ENCODE assay signal across 20 cellular contexts in the genomic region with DNA sequence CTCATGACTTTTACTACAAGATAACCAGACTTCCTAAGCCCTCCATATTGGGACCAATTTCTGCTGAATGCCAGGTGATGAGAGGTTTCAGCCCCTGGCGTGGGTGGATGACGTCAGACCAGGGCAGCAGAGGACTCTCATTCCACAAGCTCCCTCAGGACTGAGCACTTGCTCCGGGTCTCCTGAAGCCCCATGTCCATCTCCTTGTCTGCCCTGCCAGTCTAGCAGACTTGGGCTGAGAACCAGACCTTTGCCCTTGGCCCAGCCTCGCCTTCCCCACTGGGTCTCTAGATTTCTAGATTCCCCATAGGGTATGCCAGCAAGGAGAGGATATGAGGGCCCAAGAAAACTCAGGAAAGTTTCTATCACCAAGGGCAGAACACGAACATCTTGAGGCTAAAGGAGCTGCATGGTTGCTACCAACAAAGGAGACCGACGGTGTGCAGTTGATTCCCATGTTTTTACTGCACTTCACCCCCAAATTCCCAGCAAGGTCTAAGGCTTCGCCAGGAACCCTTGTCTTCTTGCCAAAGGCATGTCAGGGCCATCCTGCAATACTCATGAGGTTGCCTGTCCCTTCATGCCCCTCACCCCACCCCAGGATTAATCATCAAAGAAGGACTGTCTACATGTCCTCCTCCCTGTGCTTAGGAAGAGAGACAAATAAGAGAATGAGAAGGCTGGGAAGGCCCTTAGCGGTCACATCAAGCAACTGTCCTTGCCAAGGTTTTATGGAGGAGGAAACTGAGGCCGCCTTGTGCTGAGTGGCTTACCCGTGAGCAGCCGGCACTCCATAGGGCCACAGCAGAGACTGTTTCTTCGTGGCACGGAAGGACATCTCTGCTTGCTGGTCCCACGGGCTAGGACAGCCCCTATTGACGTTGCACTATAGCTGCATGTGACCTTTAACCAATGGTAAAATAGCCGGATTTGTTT.
DNase-seq lines count a peak whose midpoint lies in the region; ATAC-seq and TF ChIP-seq lines count a peak whose summit lies in the region.
"Had no signal": no experiment of that assay in that cellular context is flagged by ENCODE, and none has a peak within 500 bp of the region (broad histone marks: within the 10 kb centered on the region; RNA-seq: fewer than 3 reads in every experiment).

No MANE protein-coding gene starts in this region.

- intact Hi-C loops in cardiac septum (cut with DNase I) (no loop called here), Right ventricle myocardium inferior (cut with DNase I) (no loop called here), psoas muscle (cut with DNase I) (no loop called here)

- no peak for ATAC-seq in Right ventricle myocardium inferior
- ATAC-seq in psoas muscle = no peak
- ATAC-seq in GM19467 (IDR thresholded peaks at IDR 0.05; ENCODE audit: unreplicated experiment) = no peak

- H3K9me3 ChIP-seq in psoas muscle = no peaks in the 10 kb centered on the region
- H3K9me3 ChIP-seq: BLaER1 treated with 17β-estradiol and CSF1 and Interleukin-3, amounts not matched to agents 10 nM and 100 nM; MG63 had no signal

- H3K27ac ChIP-seq in coronary artery = no peak overlapping the region
- H3K27ac ChIP-seq in psoas muscle = no peak overlapping the region
- H3K27ac ChIP-seq: BLaER1 treated with 17β-estradiol and CSF1 and Interleukin-3, amounts not matched to agents 10 nM and 100 nM had no signal

- H3K4me3 ChIP-seq in coronary artery = no peak overlapping the region
- no peak overlapping the region for H3K4me3 ChIP-seq in psoas muscle
- H3K4me3 ChIP-seq: BLaER1 treated with 17β-estradiol and CSF1 and Interleukin-3, amounts not matched to agents 10 nM and 100 nM; MG63 had no signal

- WGBS in psoas muscle, 3 donors = 87 to 91% (median 89%) methylated on average over 17 of the region's 17 CpGs

- no peaks in the 10 kb centered on the region for H3K4me1 ChIP-seq in psoas muscle

- no peaks in the 10 kb centered on the region for H3K27me3 ChIP-seq in psoas muscle (ENCODE audit: insufficient read depth in 3 of 3, low read length in 2 of 3)
- H3K27me3 ChIP-seq: BLaER1 treated with 17β-estradiol and CSF1 and Interleukin-3, amounts not matched to agents 10 nM and 100 nM; MG63 had no signal

- peaks cover 0 to 15% of the 10 kb centered on the region in 2 donors for H3K36me3 ChIP-seq in psoas muscle (ENCODE audit: insufficient read depth in 1 of 2, low read depth in 1 of 2)
- H3K36me3 ChIP-seq: BLaER1 treated with 17β-estradiol and CSF1 and Interleukin-3, amounts not matched to agents 10 nM and 100 nM; MG63 had no signal

- TF ChIP-seq CTCF in coronary artery (IDR thresholded peaks at IDR 0.05) (no peak), psoas muscle (IDR thresholded peaks at IDR 0.05) (no peak)

- DNase-seq in cardiac septum (ENCODE audit: low spot score) = peak; percentile 62
- DNase-seq in Right ventricle myocardium inferior (ENCODE audit: missing footprints) = no peak
- peak; percentile 55 for DNase-seq in coronary artery (ENCODE audit: low spot score)
- peak; percentile 68 for DNase-seq in mesenteric fat pad (ENCODE audit: low spot score)
- no peak for DNase-seq in psoas muscle
- no peak for DNase-seq in activated naive CD4-positive, alpha-beta T cell treated with Interleukin-2 at 50 U/mL for 16 hours
- no peak for DNase-seq in germinal center (ENCODE audit: low spot score)
- DNase-seq: 8988T, DMS153, EL, HCEC 1CT, KG1, MG63, NCI-H1092 treated with DMSO at 0.1 percent for 48 hours, NCI-H187, NCI-H2171, NCI-H82, SHP77 treated with DMSO at 0.1 percent for 48 hours had no signal

Comparison
In these comparisons a context has a peak if more than half of its experiments do, and no peak if none do; other contexts are left out.
1. DNase-seq: peak in cardiac septum (single experiment), coronary artery (single experiment) and mesenteric fat pad (single experiment); none in Right ventricle myocardium inferior (single experiment), psoas muscle (0 of 2), activated naive CD4-positive, alpha-beta T cell treated with Interleukin-2 at 50 U/mL for 16 hours (single experiment) and germinal center (single experiment).